Comparison of ENCODE assay signal across 27 cellular contexts in genomic region chr20:47159166-47159565, GRCh38.
"Had no signal": no experiment of that assay in that cellular context is flagged by ENCODE, and none has a peak within 500 bp of the region (broad histone marks: within the 10 kb centered on the region; RNA-seq: fewer than 3 reads in every experiment).

No MANE protein-coding gene starts in this region.

- FAIRE-seq: urothelium cell line had no signal

- DNase-seq: stimulated activated CD4-positive, alpha-beta T cell treated with anti-CD3 and anti-CD28 coated beads, Interleukin-2, amount 100 ng/mL, for 48 hours; stimulated activated CD4-positive, alpha-beta T cell treated with anti-CD3 and anti-CD28 coated beads, Interleukin-4, amount 100 ng/mL, for 1 hour; stimulated activated CD4-positive, alpha-beta T cell treated with anti-CD3 and anti-CD28 coated beads, Interleukin-4, amount 100 ng/mL, for 24 hours; stimulated activated CD4-positive, alpha-beta T cell treated with anti-CD3 and anti-CD28 coated beads, Interleukin-4, amount 100 ng/mL, for 4 hours; stimulated activated CD8-positive, alpha-beta memory T cell treated with anti-CD3 and anti-CD28 coated beads, Interleukin-4, amount 100 ng/mL, for 48 hours; stimulated activated naive B cell treated with anti-CD40 and anti-IgM and Interleukin-4, amounts not matched to agents 10 μg/mL and 1 μg/mL and 100 μg/mL, for 72 hours; stimulated activated naive CD4-positive, alpha-beta T cell; stimulated activated naive CD4-positive, alpha-beta T cell treated with Interleukin-2 at 50 U/mL for 16 hours; stimulated activated naive CD8-positive, alpha-beta T cell treated with anti-CD3 and anti-CD28 coated beads, Interleukin-15, amount 100 ng/mL, for 72 hours; stimulated activated naive CD8-positive, alpha-beta T cell treated with anti-CD3 and anti-CD28 coated beads, Interleukin-15, Interleukin-2, amounts not matched to agents 100 U/mL and 50 U/mL, for 24 hours; stomach; substantia nigra; testis; thyroid gland; tibial artery; transverse colon; trophoblast cell; upper lobe of left lung; upper lobe of right lung; uterus had no signal

- ATAC-seq: stimulated activated effector memory CD8-positive, alpha-beta T cell treated with anti-CD3 and anti-CD28 coated beads, Interleukin-12 subunit alpha, Interleukin-12 subunit beta, amount 100 ng/mL, for 72 hours; stimulated activated memory B cell treated with anti-CD40 and anti-IgM and Interleukin-4, amounts not matched to agents 10 μg/mL and 1 μg/mL and 100 μg/mL, for 72 hours; stimulated activated naive B cell treated with anti-CD40 and anti-IgM and Interleukin-4, amounts not matched to agents 10 μg/mL and 1 μg/mL and 100 μg/mL, for 72 hours; stimulated activated naive CD8-positive, alpha-beta T cell treated with anti-CD3 and anti-CD28 coated beads, Interleukin-15, amount 100 ng/mL, for 72 hours; stimulated activated naive CD8-positive, alpha-beta T cell treated with anti-CD3 and anti-CD28 coated beads, Interleukin-15, Interleukin-2, amounts not matched to agents 100 U/mL and 50 U/mL, for 24 hours; upper lobe of right lung had no signal

- H3K4me1 ChIP-seq: stomach, suprapubic skin, testis, thyroid gland, tibial artery, tibial nerve, transverse colon, upper lobe of right lung, uterus, vagina had no signal

- H3K4me3 ChIP-seq: stomach, suprapubic skin, testis, thoracic aorta, thyroid gland, tibial artery, tibial nerve, transverse colon, upper lobe of left lung, upper lobe of right lung, uterus, vagina had no signal

- H3K27me3 ChIP-seq: suprapubic skin, testis, thyroid gland, tibial artery, tibial nerve, transverse colon, upper lobe of left lung, upper lobe of right lung, uterus, vagina had no signal

- H3K27ac ChIP-seq: stomach, suprapubic skin, testis, thoracic aorta, thyroid gland, tibial artery, tibial nerve, transverse colon, upper lobe of left lung, upper lobe of right lung, uterus, vagina had no signal

- H3K9me3 ChIP-seq: suprapubic skin, testis, thoracic aorta, thyroid gland, tibial artery, transverse colon, upper lobe of left lung, upper lobe of right lung, uterus, vagina had no signal

- H3K36me3 ChIP-seq: stomach, suprapubic skin, thoracic aorta, thyroid gland, tibial artery, tibial nerve, transverse colon, upper lobe of left lung, upper lobe of right lung, uterus, vagina had no signal
